19 cellular contexts compared by ENCODE assay signal in the genomic region with DNA sequence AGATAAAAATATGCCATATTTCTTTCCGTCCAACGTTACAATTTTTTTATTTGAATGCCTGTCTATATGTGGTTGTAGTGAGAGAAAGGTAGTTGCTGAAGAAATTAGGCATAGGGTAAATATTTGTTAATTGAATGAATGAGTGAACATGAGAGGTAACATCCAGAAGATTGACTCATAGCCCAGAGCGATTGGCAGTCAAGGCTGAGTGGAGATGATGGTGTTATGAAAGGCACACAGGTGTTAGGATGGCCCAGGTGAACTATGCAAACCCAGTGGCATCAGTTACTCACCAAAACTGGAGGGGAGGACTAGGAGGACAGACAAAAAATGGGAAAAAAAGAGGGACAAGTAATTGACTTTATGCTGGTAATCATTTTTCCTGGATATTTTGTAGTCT. TPM values are rescaled to one million over a fixed set of nuclear protein-coding genes. Genes with fewer than 3 reads are reported as not detected.
DNase-seq lines count a peak whose midpoint lies in the region; ATAC-seq, FAIRE-seq and TF ChIP-seq lines count a peak whose summit lies in the region.
"Had no signal": no experiment of that assay in that cellular context is flagged by ENCODE, and none has a peak within 500 bp of the region (broad histone marks: within the 10 kb centered on the region; RNA-seq: fewer than 3 reads in every experiment).

No MANE protein-coding gene starts in this region.

- H3K27me3 Mint-ChIP-seq in HFFc6 (ENCODE audit: insufficient read depth): no peaks in the 10 kb centered on the region; the same call in 1 of the 2 replicates

- DNase-seq in DMS53 treated with DMSO at 0.1 percent for 48 hours (lab: John Stamatoyannopoulos, UW; ENCODE audit: unreplicated experiment): peak; percentile 73
- peak; percentile 46 for DNase-seq in NCI-H345 treated with DMSO at 0.1 percent for 48 hours (lab: John Stamatoyannopoulos, UW; ENCODE audit: unreplicated experiment)
- peak; percentile 78 for DNase-seq in epithelial cell of esophagus (ENCODE audit: low read depth)
- no peak for DNase-seq in psoas muscle
- no peak for DNase-seq in HFFc6
- DNase-seq in HUDEP-2 (lab: John Stamatoyannopoulos, UW; ENCODE audit: unreplicated experiment in 76 of 76): no peak
- DNase-seq in frontal cortex (ENCODE audit: low spot score in 2 of 2): no peak
- DNase-seq: Calu3; CD4-positive, alpha-beta memory T cell; NCI-H1436; NCI-H2171 treated with DMSO at 0.1 percent for 48 hours; NCI-H510A treated with DMSO at 0.1 percent for 48 hours; SJCRH30 had no signal

- no peak overlapping the region for H3K4me3 Mint-ChIP-seq in HFFc6
- H3K4me3 Mint-ChIP-seq: CD4-positive, alpha-beta memory T cell had no signal

- FAIRE-seq in frontal cortex (lab: Jason Lieb, UNC): no peak
- FAIRE-seq: A549, GM12892, GM18507, H1 had no signal

- H3K4me3 ChIP-seq in epithelial cell of esophagus (ENCODE audit: low read length): no peak overlapping the region
- no peak overlapping the region for H3K4me3 ChIP-seq in psoas muscle
- H3K4me3 ChIP-seq: A549, BLaER1, SJCRH30 had no signal

- 87 to 94% (median 88%) methylated on average over 3 of the region's 3 CpGs for WGBS in psoas muscle, 3 donors

- no peaks in the 10 kb centered on the region for H3K27me3 ChIP-seq in psoas muscle (ENCODE audit: insufficient read depth in 3 of 3, low read length in 2 of 3)
- H3K27me3 ChIP-seq: BLaER1, SJCRH30 had no signal

- H3K27ac ChIP-seq in psoas muscle: peak overlapping the region; percentile 63
- H3K27ac ChIP-seq: A549, BLaER1, KMS-11, SJCRH30 had no signal

- TF ChIP-seq CTCF in epithelial cell of esophagus (IDR thresholded peaks at IDR 0.05; ENCODE audit: insufficient read depth, low read depth, low read length, missing control alignments) (no peak), psoas muscle (IDR thresholded peaks at IDR 0.05) (no peak), HFFc6 (IDR thresholded peaks at IDR 0.05) (no peak)

- H3K36me3 Mint-ChIP-seq in HFFc6 (ENCODE audit: low read depth): no peaks in the 10 kb centered on the region
- H3K36me3 Mint-ChIP-seq: CD4-positive, alpha-beta memory T cell had no signal

- H3K9me3 Mint-ChIP-seq in HFFc6: no peaks in the 10 kb centered on the region

- ATAC-seq in psoas muscle: no peak
- ATAC-seq: A549 had no signal

- intact Hi-C loops in psoas muscle (cut with DNase I): loop anchor here in 1 of 2 donors (1.0 kb wide), 1 partner anchor 20 kb away; no protein-coding TSS in a partner anchor

- no peaks in the 10 kb centered on the region for H3K36me3 ChIP-seq in psoas muscle (ENCODE audit: insufficient read depth in 1 of 2, low read depth in 1 of 2)
- H3K36me3 ChIP-seq: BLaER1, SJCRH30 had no signal

- no peak overlapping the region for H3K27ac Mint-ChIP-seq in HFFc6
- H3K27ac Mint-ChIP-seq: CD4-positive, alpha-beta memory T cell had no signal

- H3K4me1 Mint-ChIP-seq in HFFc6 (ENCODE audit: low read depth): peaks cover 14% of the 10 kb centered on the region
- H3K4me1 Mint-ChIP-seq: CD4-positive, alpha-beta memory T cell had no signal

- peaks cover 5% of the 10 kb centered on the region for H3K9me3 ChIP-seq in psoas muscle
- H3K9me3 ChIP-seq: BLaER1 had no signal

- peaks cover 22% of the 10 kb centered on the region for H3K4me1 ChIP-seq in psoas muscle

RNA-seq across cellular contexts. Expression of a gene that starts 31.7 kb away (rescaled TPM):
- 100 to 1,000 TPM in 2 of 4 donors, 10 to 100 TPM in 2; 41.1 to 104 (median 96.9) TPM for total RNA-seq in psoas muscle
- polyA plus RNA-seq in psoas muscle: 10 to 100 TPM; 19.2 to 24.6 (median 22.9) TPM
- total RNA-seq in HFFc6 (2021; fragmentation: NEBNext Ultra II Directional; extraction: Animal tissue kit (Norgen Biotek cat#: 25700)): 1 to 10 TPM in 2 of 6 experiments, under 1 TPM in 4; 0.41 to 1.6 (median 0.56) TPM
- total RNA-seq in frontal cortex: 15.1 TPM

Comparison
In these comparisons a context has a peak if more than half of its experiments do, and no peak if none do; other contexts are left out.
1. DNase-seq: peak in DMS53 treated with DMSO at 0.1 percent for 48 hours (single experiment), NCI-H345 treated with DMSO at 0.1 percent for 48 hours (single experiment) and epithelial cell of esophagus (single experiment); none in psoas muscle (0 of 2), HFFc6 (single experiment), HUDEP-2 (0 of 76) and frontal cortex (0 of 2).